In the genomic region with DNA sequence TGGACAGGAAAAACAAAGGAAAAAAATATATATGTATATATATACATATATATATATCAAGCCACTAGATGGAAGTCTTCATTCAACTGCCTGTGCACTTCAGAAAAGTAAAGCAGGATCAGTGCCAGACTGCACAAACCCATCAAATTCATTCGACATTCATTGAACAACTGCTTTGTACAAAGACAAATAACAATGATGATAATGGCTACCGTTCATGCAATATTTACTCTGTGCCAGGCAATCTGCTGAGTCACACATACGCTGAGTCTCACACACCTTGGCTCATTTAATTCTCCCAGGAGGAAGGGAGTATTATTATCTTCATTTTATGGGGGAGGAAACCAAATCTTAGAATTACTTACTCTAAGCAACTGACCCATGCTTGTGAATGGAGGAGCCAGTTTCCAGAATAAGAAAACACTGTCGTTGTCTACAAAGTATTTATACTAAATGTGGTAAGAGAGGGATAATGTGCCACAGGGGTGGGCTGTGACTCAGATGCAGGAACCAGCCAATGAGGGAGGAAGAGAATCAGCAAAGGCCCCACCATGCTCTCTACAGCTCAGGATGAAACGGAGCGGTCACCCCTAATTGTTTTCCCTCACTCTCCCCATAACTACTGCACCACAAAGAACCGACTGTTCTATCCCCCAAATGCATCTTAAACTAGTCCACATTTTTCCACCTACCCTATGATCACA, we compare ENCODE assay signal across 11 cellular contexts. TPM values are rescaled to one million over a fixed set of nuclear protein-coding genes. Genes with fewer than 3 reads are reported as not detected.
DNase-seq lines count a peak whose midpoint lies in the region; ATAC-seq and TF ChIP-seq lines count a peak whose summit lies in the region.
"Had no signal": no experiment of that assay in that cellular context is flagged by ENCODE, and none has a peak within 500 bp of the region (broad histone marks: within the 10 kb centered on the region; RNA-seq: fewer than 3 reads in every experiment).

No MANE protein-coding gene starts in this region.

- no peak overlapping the region for H3K4me3 Mint-ChIP-seq in activated CD8-positive, alpha-beta memory T cell treated with anti-CD3 and anti-CD28 coated beads, Interleukin-2, amount 10 ng/mL, durations not matched to agents 7 days and 5 days
- H3K4me3 Mint-ChIP-seq in chondrocyte (ENCODE audit: unreplicated experiment) = no peak overlapping the region
- H3K4me3 Mint-ChIP-seq in mesothelial cell of epicardium = no peak overlapping the region
- H3K4me3 Mint-ChIP-seq: memory B cell had no signal

- peak overlapping the region; percentile 20 for H3K27ac Mint-ChIP-seq in activated CD8-positive, alpha-beta memory T cell treated with anti-CD3 and anti-CD28 coated beads, Interleukin-2, amount 10 ng/mL, durations not matched to agents 7 days and 5 days
- H3K27ac Mint-ChIP-seq in chondrocyte (ENCODE audit: unreplicated experiment) (no peak overlapping the region), mesothelial cell of epicardium (no peak overlapping the region)
- H3K27ac Mint-ChIP-seq: memory B cell had no signal

- H3K9me3 Mint-ChIP-seq in activated CD8-positive, alpha-beta memory T cell treated with anti-CD3 and anti-CD28 coated beads, Interleukin-2, amount 10 ng/mL, durations not matched to agents 7 days and 5 days (ENCODE audit: low read depth) = peaks cover 6% of the 10 kb centered on the region
- H3K9me3 Mint-ChIP-seq in chondrocyte (ENCODE audit: low read depth) (peaks cover 4% of the 10 kb centered on the region), mesothelial cell of epicardium (peaks cover 7% of the 10 kb centered on the region)

- peaks cover 58% of the 10 kb centered on the region for H3K4me1 Mint-ChIP-seq in activated CD8-positive, alpha-beta memory T cell treated with anti-CD3 and anti-CD28 coated beads, Interleukin-2, amount 10 ng/mL, durations not matched to agents 7 days and 5 days
- H3K4me1 Mint-ChIP-seq in chondrocyte (ENCODE audit: low read depth) (peaks cover 8% of the 10 kb centered on the region), mesothelial cell of epicardium (peaks cover 7% of the 10 kb centered on the region)

- CTCF ChIA-PET in activated CD8-positive, alpha-beta memory T cell treated with anti-CD3 and anti-CD28 coated beads, Interleukin-2, amount 10 ng/mL, durations not matched to agents 7 days and 5 days (lab: Charles Lee) = interaction anchor here (1.1 to 2.0 kb wide), 6 partner anchors 24 to 137 kb away, joined by 3 to 9 read pairs (median 6); partner anchors contain the start of gene CDV3

- no peak for DNase-seq in activated CD8-positive, alpha-beta memory T cell treated with anti-CD3 and anti-CD28 coated beads, Interleukin-2, amount 10 ng/mL, durations not matched to agents 7 days and 5 days
- no peak for DNase-seq in activated CD8-positive, alpha-beta memory T cell treated with anti-CD3 and anti-CD28 coated beads for 24 hours
- DNase-seq in NCI-H2081 (lab: John Stamatoyannopoulos, UW) (peak; percentile 67 to 94), chondrocyte (ENCODE audit: low spot score) (no peak), superior temporal gyrus (ENCODE audit: extremely low spot score) (peak; percentile 48), mesothelial cell of epicardium (ENCODE audit: low spot score in 2 of 2, unreplicated experiment in 2 of 2) (no peak), NCI-H2107 (lab: John Stamatoyannopoulos, UW) (no peak), cardiac septum (ENCODE audit: low spot score) (no peak)
- DNase-seq: CD4-positive, alpha-beta memory T cell; stimulated activated CD4-positive, alpha-beta T cell treated with anti-CD3 and anti-CD28 coated beads, Interleukin-4, amount 100 ng/mL, for 4 hours had no signal

- TF ChIP-seq CTCF in chondrocyte (IDR thresholded peaks at IDR 0.05) (peak; percentile 77), mesothelial cell of epicardium (IDR thresholded peaks at IDR 0.05; ENCODE audit: unreplicated experiment) (no peak)

- intact Hi-C loops in cardiac septum (cut with DNase I) = no loop called here

- no peaks in the 10 kb centered on the region for H3K27me3 Mint-ChIP-seq in activated CD8-positive, alpha-beta memory T cell treated with anti-CD3 and anti-CD28 coated beads, Interleukin-2, amount 10 ng/mL, durations not matched to agents 7 days and 5 days
- H3K27me3 Mint-ChIP-seq in chondrocyte (ENCODE audit: low read depth) = no peaks in the 10 kb centered on the region
- H3K27me3 Mint-ChIP-seq in mesothelial cell of epicardium (ENCODE audit: low read depth) = no peaks in the 10 kb centered on the region
- H3K27me3 Mint-ChIP-seq: CD4-positive, alpha-beta memory T cell; memory B cell had no signal

- H3K36me3 Mint-ChIP-seq in activated CD8-positive, alpha-beta memory T cell treated with anti-CD3 and anti-CD28 coated beads, Interleukin-2, amount 10 ng/mL, durations not matched to agents 7 days and 5 days = peaks cover 12% of the 10 kb centered on the region
- no peaks in the 10 kb centered on the region for H3K36me3 Mint-ChIP-seq in chondrocyte (ENCODE audit: low read depth)
- peaks cover 2% of the 10 kb centered on the region for H3K36me3 Mint-ChIP-seq in mesothelial cell of epicardium

- peak; percentile 9 for ATAC-seq in activated CD8-positive, alpha-beta memory T cell treated with anti-CD3 and anti-CD28 coated beads, Interleukin-2, amount 10 ng/mL, durations not matched to agents 7 days and 5 days

RNA-seq across cellular contexts. Expression of gene BFSP2, which starts 44.4 kb away (rescaled TPM):
- total RNA-seq in activated CD8-positive, alpha-beta memory T cell treated with anti-CD3 and anti-CD28 coated beads, Interleukin-2, amount 10 ng/mL, durations not matched to agents 7 days and 5 days = 1 to 10 TPM; 1.2 to 2.1 TPM
- total RNA-seq in chondrocyte (not detected in 3 replicates), mesothelial cell of epicardium (0.59 TPM in 1 of 3 replicates, not detected in the others), cardiac septum (not detected)
- total RNA-seq: CD4-positive, alpha-beta memory T cell had no signal

Comparison
In these comparisons a context has a peak if more than half of its experiments do, and no peak if none do; other contexts are left out.
1. DNase-seq: peak in NCI-H2081 (2 of 2) and superior temporal gyrus (single experiment); none in activated CD8-positive, alpha-beta memory T cell treated with anti-CD3 and anti-CD28 coated beads, Interleukin-2, amount 10 ng/mL, durations not matched to agents 7 days and 5 days (single experiment), activated CD8-positive, alpha-beta memory T cell treated with anti-CD3 and anti-CD28 coated beads for 24 hours (single experiment), chondrocyte (single experiment), mesothelial cell of epicardium (0 of 2), NCI-H2107 (single experiment) and cardiac septum (single experiment).